In the genomic region with DNA sequence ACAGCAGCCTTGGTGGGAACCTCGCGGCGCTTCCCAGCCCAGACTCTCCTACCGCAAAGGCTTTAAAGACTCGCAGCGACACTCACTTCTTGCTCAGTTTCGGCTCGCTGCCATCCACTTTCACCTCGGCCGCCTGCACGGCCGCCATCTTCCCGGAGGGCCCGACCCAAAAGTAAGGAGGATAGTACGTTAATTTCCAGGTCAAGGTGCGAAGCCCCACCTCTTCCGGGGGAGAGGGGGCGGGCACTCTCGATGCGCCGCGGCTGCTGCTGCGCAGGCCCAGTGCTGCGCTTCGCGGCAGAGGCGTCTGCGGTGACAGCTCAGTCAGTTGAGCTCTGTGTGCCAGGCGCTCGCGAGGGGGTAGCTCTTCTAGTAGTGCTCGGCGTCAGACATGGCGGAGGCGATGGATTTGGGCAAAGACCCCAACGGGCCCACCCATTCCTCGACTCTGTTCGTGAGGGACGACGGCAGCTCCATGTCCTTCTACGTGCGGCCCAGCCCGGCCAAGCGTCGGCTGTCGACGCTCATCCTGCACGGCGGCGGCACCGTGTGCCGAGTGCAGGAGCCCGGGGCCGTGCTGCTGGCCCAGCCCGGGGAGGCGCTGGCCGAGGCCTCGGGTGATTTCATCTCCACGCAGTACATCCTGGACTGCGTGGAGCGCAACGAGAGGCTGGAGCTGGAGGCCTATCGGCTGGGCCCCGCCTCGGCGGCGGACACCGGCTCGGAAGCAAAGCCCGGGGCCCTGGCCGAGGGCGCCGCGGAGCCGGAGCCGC, we compare ENCODE assay signal across 8 cellular contexts. TPM values are rescaled to one million over a fixed set of nuclear protein-coding genes. Genes with fewer than 3 reads are reported as not detected.
DNase-seq lines count a peak whose midpoint lies in the region; ATAC-seq lines count a peak whose summit lies in the region.

A gene (minus strand): TSS at position 174 of the 773 bp plus-strand sequence. CDS start 26 bp downstream, at position 148.
A gene with protein sequence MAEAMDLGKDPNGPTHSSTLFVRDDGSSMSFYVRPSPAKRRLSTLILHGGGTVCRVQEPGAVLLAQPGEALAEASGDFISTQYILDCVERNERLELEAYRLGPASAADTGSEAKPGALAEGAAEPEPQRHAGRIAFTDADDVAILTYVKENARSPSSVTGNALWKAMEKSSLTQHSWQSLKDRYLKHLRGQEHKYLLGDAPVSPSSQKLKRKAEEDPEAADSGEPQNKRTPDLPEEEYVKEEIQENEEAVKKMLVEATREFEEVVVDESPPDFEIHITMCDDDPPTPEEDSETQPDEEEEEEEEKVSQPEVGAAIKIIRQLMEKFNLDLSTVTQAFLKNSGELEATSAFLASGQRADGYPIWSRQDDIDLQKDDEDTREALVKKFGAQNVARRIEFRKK (plus strand): TSS at position 282 of the 773 bp plus-strand sequence. CDS start 110 bp downstream, at position 392.

- H3K4me1 ChIP-seq in NT2/D1 (ENCODE audit: insufficient read depth, insufficient read length) (peaks cover under 1% of the 10 kb centered on the region), mesodermal cell (ENCODE audit: control insufficient read depth, insufficient read depth, low read length, poor library complexity, severe bottlenecking) (peaks cover 12% of the 10 kb centered on the region)

- H3K4me3 ChIP-seq in NT2/D1 (ENCODE audit: insufficient read length, low read depth) (peak within 1 kb of the TSS; percentile 99), mesodermal cell (ENCODE audit: extremely low read depth, insufficient read depth, low read length, poor library complexity, severe bottlenecking) (peak within 1 kb of the TSS; percentile 97)

- DNase-seq in COR-L47 (lab: John Stamatoyannopoulos, UW) (peak; percentile 89), HUDEP-2 (lab: John Stamatoyannopoulos, UW; ENCODE audit: unreplicated experiment in 76 of 76) (peak in 75 of 76 experiments; percentile 22 to 94 (median 86)), NT2/D1 (ENCODE audit: low read depth, low spot score) (peak; percentile 90)
- DNase-seq in activated CD8-positive, alpha-beta memory T cell treated with anti-CD3 and anti-CD28 coated beads, Interleukin-2, amount 50 U/mL, for 24 hours (ENCODE audit: extremely low read depth), result peak; percentile 83
- peak; percentile 91 for DNase-seq in stimulated activated CD8-positive, alpha-beta memory T cell treated with anti-CD3 and anti-CD28 coated beads, Interleukin-15, amount 100 ng/mL, for 4 hours (ENCODE audit: low read depth in 2 of 2)

- in situ Hi-C loops in endometrial microvascular endothelial cells (cut with HindIII; ENCODE audit: inconsistent ontology term, low pct_unique_long_range_greater_than_20kb, low sequenced_read_pairs), result no loop called here

- H3K9ac ChIP-seq in NT2/D1 (ENCODE audit: insufficient read length, low read depth), result peak within 1 kb of the TSS; percentile 100

- peak within 1 kb of the TSS; percentile 75 for H3K27ac ChIP-seq in mesodermal cell (ENCODE audit: low read depth, low read length, severe bottlenecking)

- H3K9me3 ChIP-seq in NT2/D1 (ENCODE audit: insufficient read depth, low read length) (no peaks in the 10 kb centered on the region), mesodermal cell (ENCODE audit: control insufficient read depth, low read length) (no peaks in the 10 kb centered on the region)

- peak; percentile 88 for ATAC-seq in GM21381 (IDR thresholded peaks at IDR 0.05; ENCODE audit: unreplicated experiment)

- H3K27me3 ChIP-seq in NT2/D1 (ENCODE audit: insufficient read depth, insufficient read length), result no peaks in the 10 kb centered on the region

- H3K36me3 ChIP-seq in NT2/D1 (ENCODE audit: insufficient read depth, insufficient read length, low read length) (peaks cover 44% of the 10 kb centered on the region), mesodermal cell (ENCODE audit: control insufficient read depth, insufficient read depth, low read length) (peaks cover 37% of the 10 kb centered on the region)

- WGBS in mesodermal cell (ENCODE audit: insufficient coverage in 2 of 2), 2 experiments, result 0% methylated on average over 68 to 72 of the region's 76 CpGs

RNA-seq across cellular contexts. Expression of the first gene that starts in this region (rescaled TPM):
- total RNA-seq in endometrial microvascular endothelial cells (ENCODE audit: inconsistent ontology term), result 218 TPM
- polyA plus RNA-seq in mesodermal cell (2013, experiment 1 of 2), result 173 TPM
- polyA plus RNA-seq in mesodermal cell (2013, experiment 2 of 2), result 166 TPM

RNA-seq across cellular contexts. Expression of the second gene that starts in this region (rescaled TPM):
- total RNA-seq in endometrial microvascular endothelial cells (ENCODE audit: inconsistent ontology term), result 45.5 TPM
- 49.3 TPM for polyA plus RNA-seq in mesodermal cell (2013, experiment 1 of 2)
- 49.6 TPM for polyA plus RNA-seq in mesodermal cell (2013, experiment 2 of 2)

Comparison
In these comparisons a context has a peak if more than half of its experiments do, and no peak if none do; other contexts are left out.
1. Peak in every context shown above with its lines: DNase-seq, ATAC-seq, H3K4me3 ChIP-seq and H3K27ac ChIP-seq.